13 cellular contexts compared by ENCODE assay signal in genomic region chr5:150670961-150671337, GRCh38. TPM values are rescaled to one million over a fixed set of nuclear protein-coding genes. Genes with fewer than 3 reads are reported as not detected.
A peak's percentile ranks its signal among the peaks of the same experiment; 100 is the strongest.
DNase-seq lines count a peak whose midpoint lies in the region; ATAC-seq and TF ChIP-seq lines count a peak whose summit lies in the region.
"Had no signal": no experiment of that assay in that cellular context is flagged by ENCODE, and none has a peak within 500 bp of the region (broad histone marks: within the 10 kb centered on the region; RNA-seq: fewer than 3 reads in every experiment).

No MANE protein-coding gene starts in this region.

- H3K4me1 ChIP-seq in HAP-1 (peaks cover 18% of the 10 kb centered on the region), osteoblast (ENCODE audit: insufficient read depth, low read length) (peaks cover 27% of the 10 kb centered on the region), lower lobe of right lung (peaks cover 23% of the 10 kb centered on the region)

- no peaks in the 10 kb centered on the region for H4K20me1 ChIP-seq in osteoblast (ENCODE audit: insufficient read depth, low read length)

- no peak for DNase-seq in activated CD4-positive, alpha-beta T cell treated with anti-CD3 and anti-CD28 coated beads for 36 hours
- no peak for DNase-seq in activated CD4-positive, alpha-beta T cell treated with anti-CD3 and anti-CD28 coated beads, Interleukin-2, amount 50 U/mL, for 4 hours
- DNase-seq in HAP-1 (ENCODE audit: low spot score in 2 of 2), result no peak
- DNase-seq in fibroblast of the aortic adventitia (ENCODE audit: low read depth), result peak; percentile 45
- peak; percentile 32 for DNase-seq in osteoblast (ENCODE audit: insufficient read length, low spot score, missing footprints)
- no peak for DNase-seq in lower lobe of right lung
- DNase-seq in HCEC 1CT, result no peak
- DNase-seq: DMS 273 treated with DMSO at 0.1 percent for 48 hours, PC-9 had no signal

- peak overlapping the region; percentile 34 for H3K4me3 Mint-ChIP-seq in activated CD4-positive, alpha-beta T cell treated with anti-CD3 and anti-CD28 coated beads for 36 hours
- H3K4me3 Mint-ChIP-seq: T-helper 1 cell treated with Interleukin-12 subunit alpha and Interleukin-12 subunit beta and Interleukin-4 antibody, amounts not matched to agents 30 μg/mL and 1 μg/mL, for 36 hours had no signal

- H3K79me2 ChIP-seq in osteoblast (ENCODE audit: insufficient read depth, low read length), result no peaks in the 10 kb centered on the region

- in situ Hi-C loops in HAP-1 (cut with MboI; ENCODE audit: low sequenced_read_pairs), result loop anchor here (25.0 kb wide), 1 partner anchor 209 kb away; no protein-coding TSS in a partner anchor

- H3K4me2 ChIP-seq in osteoblast (ENCODE audit: insufficient read depth, low read length), result no peak overlapping the region
- H3K4me2 ChIP-seq: PC-9 had no signal

- H3K36me3 ChIP-seq in HAP-1 (replicated peaks) (peaks cover 8% of the 10 kb centered on the region; the same call in 1 of the 2 replicates), osteoblast (ENCODE audit: insufficient read depth, low read length) (no peaks in the 10 kb centered on the region), lower lobe of right lung (no peaks in the 10 kb centered on the region)
- H3K36me3 ChIP-seq: thoracic aorta had no signal

- H3K4me3 ChIP-seq in HAP-1 (peak overlapping the region; percentile 70), fibroblast of the aortic adventitia (ENCODE audit: low read depth, low read length) (no peak overlapping the region), osteoblast (ENCODE audit: insufficient read depth, low read length) (no peak overlapping the region), lower lobe of right lung (no peak overlapping the region)
- H3K4me3 ChIP-seq: PC-9 had no signal

- H3K27ac ChIP-seq in osteoblast (ENCODE audit: low read depth, low read length) (no peak overlapping the region), lower lobe of right lung (no peak overlapping the region)
- H3K27ac ChIP-seq: PC-9, thoracic aorta had no signal

- no peak overlapping the region for H3K27ac Mint-ChIP-seq in activated CD4-positive, alpha-beta T cell treated with anti-CD3 and anti-CD28 coated beads for 36 hours
- H3K27ac Mint-ChIP-seq: T-helper 1 cell treated with Interleukin-12 subunit alpha and Interleukin-12 subunit beta and Interleukin-4 antibody, amounts not matched to agents 30 μg/mL and 1 μg/mL, for 36 hours had no signal

- no peaks in the 10 kb centered on the region for H3K36me3 Mint-ChIP-seq in activated CD4-positive, alpha-beta T cell treated with anti-CD3 and anti-CD28 coated beads for 36 hours (ENCODE audit: low read depth)

- TF ChIP-seq CTCF in fibroblast of the aortic adventitia (IDR thresholded peaks at IDR 0.05; ENCODE audit: insufficient read depth, low read length) (no peak), osteoblast (IDR thresholded peaks at IDR 0.05; ENCODE audit: extremely low read depth, low read depth, low read length) (no peak), lower lobe of right lung (IDR thresholded peaks at IDR 0.05) (no peak)

- H3K27me3 ChIP-seq in HAP-1 (ENCODE audit: low read depth) (no peaks in the 10 kb centered on the region), osteoblast (ENCODE audit: insufficient read depth, low read length) (peaks cover 6% of the 10 kb centered on the region), lower lobe of right lung (ENCODE audit: low read depth) (peaks cover 9% of the 10 kb centered on the region)

- H3K9me3 ChIP-seq in HAP-1, result no peaks in the 10 kb centered on the region
- H3K9me3 ChIP-seq in osteoblast (ENCODE audit: low read depth, low read length), result no peaks in the 10 kb centered on the region
- no peaks in the 10 kb centered on the region for H3K9me3 ChIP-seq in lower lobe of right lung
- H3K9me3 ChIP-seq: thoracic aorta had no signal

- CTCF ChIA-PET in activated CD4-positive, alpha-beta T cell treated with anti-CD3 and anti-CD28 coated beads for 36 hours (lab: Charles Lee), result interaction anchor here (0.7 to 1.4 kb wide), 2 partner anchors 81 to 176 kb away, joined by 3 to 4 read pairs; partner anchors contain the start of gene IRGM

- POLR2A ChIA-PET in activated CD4-positive, alpha-beta T cell treated with anti-CD3 and anti-CD28 coated beads for 36 hours (lab: Charles Lee), result interaction anchor here (0.7 kb wide), 1 partner anchor 8 kb away, joined by 4 read pairs; no protein-coding TSS in a partner anchor

- no peak overlapping the region for H2AFZ ChIP-seq in osteoblast (ENCODE audit: low read length)
- H2AFZ ChIP-seq: PC-9 had no signal

- no peaks in the 10 kb centered on the region for H3K4me1 Mint-ChIP-seq in activated CD4-positive, alpha-beta T cell treated with anti-CD3 and anti-CD28 coated beads for 36 hours

- H3K9me3 Mint-ChIP-seq in activated CD4-positive, alpha-beta T cell treated with anti-CD3 and anti-CD28 coated beads for 36 hours (ENCODE audit: low read depth), result no peaks in the 10 kb centered on the region
- H3K9me3 Mint-ChIP-seq: T-helper 1 cell treated with Interleukin-12 subunit alpha and Interleukin-12 subunit beta and Interleukin-4 antibody, amounts not matched to agents 30 μg/mL and 1 μg/mL, for 36 hours had no signal

- intact Hi-C loops in activated CD4-positive, alpha-beta T cell treated with anti-CD3 and anti-CD28 coated beads for 36 hours (cut with DNase I, micrococcal nuclease), result loop anchor here in 1 of 2 experiments (5.0 kb wide), 1 partner anchor 109 kb away; no protein-coding TSS in a partner anchor
- intact Hi-C loops in lower lobe of right lung (cut with DNase I), result no loop called here

- H3K27me3 Mint-ChIP-seq in activated CD4-positive, alpha-beta T cell treated with anti-CD3 and anti-CD28 coated beads for 36 hours, result peaks cover 13% of the 10 kb centered on the region

- ATAC-seq in activated CD4-positive, alpha-beta T cell treated with anti-CD3 and anti-CD28 coated beads for 36 hours, result no peak
- ATAC-seq in HG03520 (IDR thresholded peaks at IDR 0.05; ENCODE audit: unreplicated experiment) (no peak), lower lobe of right lung (no peak)

RNA-seq across cellular contexts. Expression of gene MYOZ3, which starts 9.9 kb away (rescaled TPM):
- under 1 TPM; 0.30 to 0.32 TPM for total RNA-seq in activated CD4-positive, alpha-beta T cell treated with anti-CD3 and anti-CD28 coated beads for 36 hours
- 0.16 and 0.72 TPM in 2 replicates for total RNA-seq in fibroblast of the aortic adventitia (ENCODE audit: low replicate concordance)
- total RNA-seq in osteoblast, result under 0.01 TPM in 1 of 2 replicates, not detected in the other
- total RNA-seq in lower lobe of right lung, result 0.92 TPM
- total RNA-seq: HT1080, PC-9 had no signal

RNA-seq across cellular contexts. Expression of gene RBM22, which starts 29.9 kb away (rescaled TPM):
- total RNA-seq in activated CD4-positive, alpha-beta T cell treated with anti-CD3 and anti-CD28 coated beads for 36 hours, result 10 to 100 TPM; 59.9 to 61.8 TPM
- total RNA-seq in fibroblast of the aortic adventitia (ENCODE audit: low replicate concordance) (35.7 and 60.4 TPM in 2 replicates), osteoblast (27.1 and 29.2 TPM in 2 replicates), lower lobe of right lung (46.8 TPM)

RNA-seq across cellular contexts. Expression of gene SYNPO, which starts 30.5 kb away (rescaled TPM):
- under 1 TPM; 0.11 to 0.14 TPM for total RNA-seq in activated CD4-positive, alpha-beta T cell treated with anti-CD3 and anti-CD28 coated beads for 36 hours
- 3.9 and 4.6 TPM in 2 replicates for total RNA-seq in fibroblast of the aortic adventitia (ENCODE audit: low replicate concordance)
- 2.7 and 4.0 TPM in 2 replicates for total RNA-seq in osteoblast
- total RNA-seq in lower lobe of right lung, result 90.6 TPM

Comparison
In these comparisons a context has a peak if more than half of its experiments do, and no peak if none do; other contexts are left out.
1. DNase-seq: peak in fibroblast of the aortic adventitia (single experiment) and osteoblast (single experiment); none in activated CD4-positive, alpha-beta T cell treated with anti-CD3 and anti-CD28 coated beads for 36 hours (single experiment), activated CD4-positive, alpha-beta T cell treated with anti-CD3 and anti-CD28 coated beads, Interleukin-2, amount 50 U/mL, for 4 hours (0 of 2), HAP-1 (0 of 2), lower lobe of right lung (single experiment) and HCEC 1CT (single experiment).
2. RNA of gene SYNPO, which starts 30.5 kb away (total RNA-seq): 90.6 TPM in lower lobe of right lung (single experiment); 2.7 to 4.0 TPM in osteoblast, 3.9 to 4.6 TPM in fibroblast of the aortic adventitia and 0.11 to 0.14 TPM in activated CD4-positive, alpha-beta T cell treated with anti-CD3 and anti-CD28 coated beads for 36 hours; every median in the first group is over 10 times any median in the second.